In genomic region chr2:217685255-217685605, GRCh38 we compare ENCODE assay signal across 8 cellular contexts.
A peak's percentile ranks its signal among the peaks of the same experiment; 100 is the strongest.
DNase-seq lines count a peak whose midpoint lies in the region; ATAC-seq, FAIRE-seq and TF ChIP-seq lines count a peak whose summit lies in the region.

No MANE protein-coding gene starts in this region.

- H3K27me3 ChIP-seq in A673 (replicated peaks; ENCODE audit: insufficient read depth, low read depth, low read length, poor library complexity), result no peaks in the 10 kb centered on the region
- H3K27me3 ChIP-seq in breast epithelium, result no peaks in the 10 kb centered on the region
- H3K27me3 ChIP-seq in HepG2 (ENCODE audit: control insufficient read depth in 1 of 2, insufficient read depth in 2 of 2, low read length in 2 of 2), result no peaks in the 10 kb centered on the region; a peak in 1 of 5 replicates

- TF ChIP-seq CTCF in A673 (conservative IDR thresholded peaks at IDR 0.05; ENCODE audit: low read depth, low read length), result no peak
- TF ChIP-seq CTCF in breast epithelium (IDR thresholded peaks at IDR 0.05), result no peak
- no peak for TF ChIP-seq CTCF in HepG2 (CRISPR knock-in tag; IDR thresholded peaks at IDR 0.05)

- H4K20me1 ChIP-seq in HepG2 (ENCODE audit: insufficient read depth, low read length), result no peaks in the 10 kb centered on the region; the same call in 1 of the 2 replicates

- POLR2A ChIA-PET in A673 (lab: Charles Lee; ENCODE audit: low non-redundant PET), result no interaction called here
- POLR2A ChIA-PET in HepG2 (lab: Yijun Ruan, JAX), result no interaction called here

- H3K79me2 ChIP-seq in HepG2 (ENCODE audit: insufficient read depth, low read length), result no peaks in the 10 kb centered on the region

- H3K9ac ChIP-seq in HepG2 (ENCODE audit: insufficient read depth, low read depth, low read length), result no peak overlapping the region

- in situ Hi-C loops in HepG2 (cut with HindIII; ENCODE audit: extremely low pct_ligation_motif_present, low pct_unique_long_range_greater_than_20kb), result no loop called here

- TF ChIP-seq POLR2A in breast epithelium (IDR thresholded peaks at IDR 0.05) (no peak), HepG2 (IDR thresholded peaks at IDR 0.05; ENCODE audit: insufficient read depth in 1 of 2, low read depth in 2 of 2, low read length in 2 of 2) (no peak), H54 (IDR thresholded peaks at IDR 0.05; ENCODE audit: low read depth, low read length) (no peak)

- H3K4me1 ChIP-seq in A673 (ENCODE audit: insufficient read depth, low read length, poor library complexity, severe bottlenecking), result peaks cover 5% of the 10 kb centered on the region
- peaks cover 0 to 11% of the 10 kb centered on the region in 2 donors for H3K4me1 ChIP-seq in breast epithelium
- peaks cover 10% of the 10 kb centered on the region for H3K4me1 ChIP-seq in HepG2 (ENCODE audit: insufficient read depth, low read length)

- CTCF ChIA-PET in A673 (lab: Charles Lee) (no interaction called here), HepG2 (lab: Yijun Ruan, JAX; ENCODE audit: low intra/inter-chr PET ratio, low total read pairs) (no interaction called here)

- 2% methylated on average over 4 of the region's 4 CpGs for WGBS in HepG2 (ENCODE audit: low lambda C conversion rate)

- BruUV-seq in A673 (replicated peaks; lab: Mats Ljungman, UMichigan) (no TSS peak), HepG2 (replicated peaks; lab: Mats Ljungman, UMichigan) (no TSS peak)

- DNase-seq in A673 (ENCODE audit: low spot score) (peak; percentile 59), LoVo (ENCODE audit: low spot score) (peak; percentile 52), breast epithelium (ENCODE audit: low spot score in 2 of 2) (peak; percentile 62 to 79), HepG2 (ENCODE audit: low spot score) (peak; percentile 65), H54 (ENCODE audit: insufficient read length, low spot score) (no peak)

- no peak overlapping the region for H3K4me2 ChIP-seq in HepG2 (ENCODE audit: low read depth, low read length)

- ATAC-seq in HepG2 (peak; percentile 97), HG03520 (IDR thresholded peaks at IDR 0.05; ENCODE audit: unreplicated experiment) (no peak), GM21360 (IDR thresholded peaks at IDR 0.05; ENCODE audit: unreplicated experiment) (no peak)
- no peak for ATAC-seq in activated CD4-positive, CD25-positive, alpha-beta regulatory T cell treated with anti-CD3 and anti-CD28 coated beads, Interleukin-2, amount 50 U/mL, for 24 hours

- no peak overlapping the region for H2AFZ ChIP-seq in HepG2 (ENCODE audit: low read length)

- H3K4me3 ChIP-seq in A673 (ENCODE audit: low read depth, low read length, poor library complexity, severe bottlenecking) (no peak overlapping the region), breast epithelium (no peak overlapping the region), HepG2 (replicated peaks in 1 of 3; ENCODE audit: insufficient read depth in 1 of 3, low read depth in 2 of 3, low read length in 3 of 3) (no peak overlapping the region)

- H3K36me3 ChIP-seq in A673 (ENCODE audit: insufficient read depth, low read length, poor library complexity, severe bottlenecking) (no peaks in the 10 kb centered on the region), breast epithelium (no peaks in the 10 kb centered on the region), HepG2 (replicated peaks in 1 of 2; ENCODE audit: control insufficient read depth in 1 of 2, insufficient read depth in 2 of 2, low read length in 2 of 2) (no peaks in the 10 kb centered on the region)

- H3K27ac ChIP-seq in A673 (ENCODE audit: low read depth, low read length, poor library complexity, severe bottlenecking) (no peak overlapping the region), breast epithelium (peak overlapping the region; percentile 56 to 76), HepG2 (ENCODE audit: extremely low read length, insufficient read depth, low read length) (no peak overlapping the region)

- TF ChIP-seq RAD21 in HepG2 (CRISPR knock-in tag; IDR thresholded peaks at IDR 0.05), result no peak

- TF ChIP-seq EP300 in HepG2 (IDR thresholded peaks at IDR 0.05; ENCODE audit: low read depth in 2 of 2, low read length in 2 of 2), result peak in 1 of 2 experiments; percentile 51; a peak in 1 of 4 replicates
- no peak for TF ChIP-seq EP300 in HepG2 (CRISPR knock-in tag; IDR thresholded peaks at IDR 0.05; ENCODE audit: borderline replicate concordance)

- FAIRE-seq in HepG2 (lab: Jason Lieb, UNC), result peak; percentile 94
- no peak for FAIRE-seq in H54 (lab: Jason Lieb, UNC)

- no peaks in the 10 kb centered on the region for H3K9me3 ChIP-seq in A673 (ENCODE audit: low read depth, low read length, poor library complexity, severe bottlenecking)
- H3K9me3 ChIP-seq in breast epithelium, result no peaks in the 10 kb centered on the region
- H3K9me3 ChIP-seq in HepG2 (ENCODE audit: low read length), result no peaks in the 10 kb centered on the region

- intact Hi-C loops in A673 (cut with micrococcal nuclease; ENCODE audit: unreplicated experiment), result no loop called here
- intact Hi-C loops in breast epithelium (cut with DNase I; ENCODE audit: low total_unique reads), result no loop called here
- intact Hi-C loops in HepG2 (cut with micrococcal nuclease; ENCODE audit: unreplicated experiment), result no loop called here

TF ChIP-seq in HepG2, 621 proteins besides CTCF, POLR2A, EP300 and RAD21 (continues in another document):
- TF ChIP-seq THAP9 (CRISPR knock-in tag; IDR thresholded peaks at IDR 0.05; ENCODE audit: borderline replicate concordance) (no peak), HES4 (CRISPR knock-in tag; IDR thresholded peaks at IDR 0.05; ENCODE audit: borderline replicate concordance) (no peak), ZSCAN31 (CRISPR knock-in tag; IDR thresholded peaks at IDR 0.05; ENCODE audit: low read depth) (no peak), BCL6 (CRISPR knock-in tag; IDR thresholded peaks at IDR 0.05) (peak; percentile 55; the same call in 1 of the 2 replicates), NR2F1 (CRISPR knock-in tag; IDR thresholded peaks at IDR 0.05) (no peak), ZNF790 (CRISPR knock-in tag; IDR thresholded peaks at IDR 0.05; ENCODE audit: borderline replicate concordance) (no peak), SETDB1 (CRISPR knock-in tag; IDR thresholded peaks at IDR 0.05; ENCODE audit: borderline replicate concordance) (no peak), ARID4A (CRISPR knock-in tag; IDR thresholded peaks at IDR 0.05; ENCODE audit: borderline replicate concordance) (no peak), CBX5 (CRISPR knock-in tag; IDR thresholded peaks at IDR 0.05; ENCODE audit: borderline replicate concordance) (peak; percentile 58; the same call in 1 of the 2 replicates), HDAC6 (IDR thresholded peaks at IDR 0.05; ENCODE audit: low read depth, low read length) (no peak)

Comparison
In these comparisons a context has a peak if more than half of its experiments do, and no peak if none do; other contexts are left out.
1. H3K27ac ChIP-seq: peak in breast epithelium (2 of 2); none in A673 (single experiment) and HepG2 (single experiment).